ENCODE assay signal across 35 cellular contexts in the genomic region with DNA sequence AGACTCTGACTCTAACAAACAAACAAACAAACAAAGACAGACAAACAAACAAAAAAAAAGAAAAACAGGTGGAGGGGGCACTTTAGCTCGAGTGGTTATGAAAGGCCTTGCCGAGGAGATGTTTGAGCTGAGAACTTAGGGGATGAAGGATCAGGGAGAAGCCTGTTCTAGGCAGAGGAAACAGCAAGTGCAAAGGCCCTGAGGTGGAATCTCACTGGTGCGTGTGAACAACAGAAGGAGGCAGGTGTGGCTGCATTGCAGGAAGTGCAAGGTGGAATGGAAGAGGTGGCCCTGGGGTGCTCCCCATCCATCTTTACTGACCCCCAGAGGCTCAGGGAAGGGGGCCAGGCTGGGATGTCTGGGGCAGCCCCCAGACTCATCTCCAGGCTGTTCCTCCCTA. TPM values are rescaled to one million over a fixed set of nuclear protein-coding genes. Genes with fewer than 3 reads are reported as not detected.
DNase-seq lines count a peak whose midpoint lies in the region; ATAC-seq lines count a peak whose summit lies in the region.
"Had no signal": no experiment of that assay in that cellular context is flagged by ENCODE, and none has a peak within 500 bp of the region (broad histone marks: within the 10 kb centered on the region; RNA-seq: fewer than 3 reads in every experiment).

No MANE protein-coding gene starts in this region.

- no peaks in the 10 kb centered on the region for H3K36me3 Mint-ChIP-seq in activated naive CD4-positive, alpha-beta T cell treated with anti-CD3 and anti-CD28 coated beads, Interleukin-2, amount 50 U/mL, for 24 hours
- H3K36me3 Mint-ChIP-seq in CD4-positive, alpha-beta memory T cell: no peaks in the 10 kb centered on the region
- no peaks in the 10 kb centered on the region for H3K36me3 Mint-ChIP-seq in activated T-helper 1 cell treated with anti-CD3 and anti-CD28 coated beads, Interleukin-12 subunit alpha, Interleukin-12 subunit beta, Interleukin-2, Interleukin-4 antibody, amounts not matched to agents 30 ng/mL and 10 ng/mL and 1 ng/mL, durations not matched to agents 14 hours and 24 hours and 36 hours (ENCODE audit: low read depth)
- no peaks in the 10 kb centered on the region for H3K36me3 Mint-ChIP-seq in naive thymus-derived CD8-positive, alpha-beta T cell
- H3K36me3 Mint-ChIP-seq: activated CD8-positive, alpha-beta memory T cell treated with anti-CD3 and anti-CD28 coated beads, Interleukin-2, amount 10 ng/mL, durations not matched to agents 7 days and 5 days; type B pancreatic cell had no signal

- H3K4me3 Mint-ChIP-seq in activated naive CD4-positive, alpha-beta T cell treated with anti-CD3 and anti-CD28 coated beads, Interleukin-2, amount 50 U/mL, for 24 hours: peak overlapping the region; percentile 85
- peak overlapping the region; percentile 51 to 93 (median 90) for H3K4me3 Mint-ChIP-seq in CD4-positive, alpha-beta memory T cell
- peak overlapping the region; percentile 28 for H3K4me3 Mint-ChIP-seq in activated T-helper 1 cell treated with anti-CD3 and anti-CD28 coated beads, Interleukin-12 subunit alpha, Interleukin-12 subunit beta, Interleukin-2, Interleukin-4 antibody, amounts not matched to agents 30 ng/mL and 10 ng/mL and 1 ng/mL, durations not matched to agents 14 hours and 24 hours and 36 hours
- peak overlapping the region; percentile 31 to 92 (median 88) for H3K4me3 Mint-ChIP-seq in naive thymus-derived CD8-positive, alpha-beta T cell
- H3K4me3 Mint-ChIP-seq: GM23338, HFFc6, neural crest cell, type B pancreatic cell had no signal

- H3K4me1 ChIP-seq in CD4-positive, alpha-beta memory T cell (ENCODE audit: insufficient read depth, low read length): peaks cover 19% of the 10 kb centered on the region

- intact Hi-C loops in CD4-positive, alpha-beta memory T cell (cut with micrococcal nuclease): no loop called here
- intact Hi-C loops in activated T-helper 1 cell treated with anti-CD3 and anti-CD28 coated beads, Interleukin-12 subunit alpha, Interleukin-12 subunit beta, Interleukin-2, Interleukin-4 antibody, amounts not matched to agents 30 ng/mL and 10 ng/mL and 1 ng/mL, durations not matched to agents 14 hours and 24 hours and 36 hours (cut with micrococcal nuclease): loop anchor here (2.0 kb wide), 1 partner anchor 17 kb away; no protein-coding TSS in a partner anchor

- H3K27me3 ChIP-seq in CD4-positive, alpha-beta memory T cell (ENCODE audit: insufficient read depth, low read length): no peaks in the 10 kb centered on the region
- H3K27me3 ChIP-seq: cardiac muscle cell, ovary had no signal

- no peak overlapping the region for H3K27ac ChIP-seq in CD4-positive, alpha-beta memory T cell (ENCODE audit: low read depth, low read length)
- H3K27ac ChIP-seq: cardiac muscle cell, coronary artery, epithelial cell of prostate, ovary, PC-9 had no signal

- no peaks in the 10 kb centered on the region for H3K9me3 Mint-ChIP-seq in activated naive CD4-positive, alpha-beta T cell treated with anti-CD3 and anti-CD28 coated beads, Interleukin-2, amount 50 U/mL, for 24 hours
- H3K9me3 Mint-ChIP-seq in CD4-positive, alpha-beta memory T cell: no peaks in the 10 kb centered on the region
- H3K9me3 Mint-ChIP-seq in activated T-helper 1 cell treated with anti-CD3 and anti-CD28 coated beads, Interleukin-12 subunit alpha, Interleukin-12 subunit beta, Interleukin-2, Interleukin-4 antibody, amounts not matched to agents 30 ng/mL and 10 ng/mL and 1 ng/mL, durations not matched to agents 14 hours and 24 hours and 36 hours: no peaks in the 10 kb centered on the region
- H3K9me3 Mint-ChIP-seq in naive thymus-derived CD8-positive, alpha-beta T cell: no peaks in the 10 kb centered on the region
- H3K9me3 Mint-ChIP-seq: activated T-cell treated with anti-CD3 and anti-CD28 coated beads, Interleukin-2, amount 50 U/mL, for 72 hours; HFFc6; neural crest cell; type B pancreatic cell had no signal

- ATAC-seq in naive thymus-derived CD8-positive, alpha-beta T cell: no peak
- ATAC-seq: Right ventricle myocardium inferior had no signal

- no peak for DNase-seq in activated naive CD4-positive, alpha-beta T cell treated with anti-CD3 and anti-CD28 coated beads, Interleukin-2, amount 50 U/mL, for 16 hours
- no peak for DNase-seq in CD4-positive, alpha-beta memory T cell
- no peak for DNase-seq in activated T-helper 1 cell treated with anti-CD3 and anti-CD28 coated beads, Interleukin-12 subunit alpha, Interleukin-12 subunit beta, Interleukin-2, Interleukin-4 antibody, amounts not matched to agents 30 ng/mL and 10 ng/mL and 1 ng/mL, durations not matched to agents 14 hours and 24 hours and 36 hours (ENCODE audit: low spot score)
- no peak for DNase-seq in naive thymus-derived CD8-positive, alpha-beta T cell
- DNase-seq in NCI-H446 treated with DMSO at 0.1 percent for 48 hours (lab: John Stamatoyannopoulos, UW) (no peak), SKM-1 treated with dmso at 0.1 percent for 144 hours (lab: John Stamatoyannopoulos, UW; ENCODE audit: unreplicated experiment) (no peak), NCI-H1092 (lab: John Stamatoyannopoulos, UW) (no peak)
- DNase-seq: activated CD4-positive, alpha-beta T cell treated with anti-CD3 and anti-CD28 coated beads for 36 hours; activated CD8-positive, alpha-beta memory T cell treated with anti-CD3 and anti-CD28 coated beads, Interleukin-2, amount 10 ng/mL, durations not matched to agents 7 days and 5 days; DMS79 treated with DMSO at 0.1 percent for 48 hours; GDM1; HFFc6; hippocampal formation; lower lobe of right lung; NCI-H1105 treated with DMSO at 0.1 percent for 48 hours; NCI-H2029 treated with DMSO at 0.1 percent for 48 hours; NCI-H526 treated with DMSO at 0.1 percent for 48 hours; ovary; PC-9; stimulated activated CD4-positive, alpha-beta T cell treated with anti-CD3 and anti-CD28 coated beads, Interleukin-4, amount 100 ng/mL, for 4 hours; T-helper 9 cell had no signal

- CTCF ChIA-PET in CD4-positive, alpha-beta memory T cell (lab: Charles Lee; ENCODE audit: partially characterized antibody): interaction anchor here (1.1 to 9.5 kb wide), 9 partner anchors 10 to 172 kb away, joined by 3 to 319 read pairs (median 5); partner anchors contain the start of genes AKAP8L and RASAL3

- no peaks in the 10 kb centered on the region for H3K36me3 ChIP-seq in CD4-positive, alpha-beta memory T cell (ENCODE audit: insufficient read depth, low read length)
- H3K36me3 ChIP-seq: cardiac muscle cell, lower lobe of right lung, ovary had no signal

- H3K9me3 ChIP-seq in CD4-positive, alpha-beta memory T cell (ENCODE audit: control insufficient read depth in 1 of 2, low read length in 2 of 2): no peaks in the 10 kb centered on the region
- H3K9me3 ChIP-seq: lower lobe of right lung, mucosa of descending colon, ovary, SK-N-SH had no signal

- H3K4me3 ChIP-seq in CD4-positive, alpha-beta memory T cell (ENCODE audit: low read length in 2 of 2): no peak overlapping the region
- H3K4me3 ChIP-seq: cardiac muscle cell, mucosa of descending colon had no signal

- no peaks in the 10 kb centered on the region for H3K27me3 Mint-ChIP-seq in activated naive CD4-positive, alpha-beta T cell treated with anti-CD3 and anti-CD28 coated beads, Interleukin-2, amount 50 U/mL, for 24 hours
- H3K27me3 Mint-ChIP-seq in CD4-positive, alpha-beta memory T cell: no peaks in the 10 kb centered on the region
- H3K27me3 Mint-ChIP-seq in activated T-helper 1 cell treated with anti-CD3 and anti-CD28 coated beads, Interleukin-12 subunit alpha, Interleukin-12 subunit beta, Interleukin-2, Interleukin-4 antibody, amounts not matched to agents 30 ng/mL and 10 ng/mL and 1 ng/mL, durations not matched to agents 14 hours and 24 hours and 36 hours (ENCODE audit: insufficient read depth): peaks cover 11% of the 10 kb centered on the region
- H3K27me3 Mint-ChIP-seq in naive thymus-derived CD8-positive, alpha-beta T cell: no peaks in the 10 kb centered on the region
- H3K27me3 Mint-ChIP-seq: activated CD4-positive, alpha-beta T cell treated with anti-CD3 and anti-CD28 coated beads for 36 hours; activated CD8-positive, alpha-beta memory T cell treated with anti-CD3 and anti-CD28 coated beads, Interleukin-2, amount 10 ng/mL, durations not matched to agents 7 days and 5 days had no signal

- H3K4me1 Mint-ChIP-seq in activated naive CD4-positive, alpha-beta T cell treated with anti-CD3 and anti-CD28 coated beads, Interleukin-2, amount 50 U/mL, for 24 hours: peaks cover 21% of the 10 kb centered on the region
- peaks cover 8 to 28% (median 17%) of the 10 kb centered on the region in 4 donors for H3K4me1 Mint-ChIP-seq in CD4-positive, alpha-beta memory T cell
- peaks cover 23% of the 10 kb centered on the region for H3K4me1 Mint-ChIP-seq in activated T-helper 1 cell treated with anti-CD3 and anti-CD28 coated beads, Interleukin-12 subunit alpha, Interleukin-12 subunit beta, Interleukin-2, Interleukin-4 antibody, amounts not matched to agents 30 ng/mL and 10 ng/mL and 1 ng/mL, durations not matched to agents 14 hours and 24 hours and 36 hours (ENCODE audit: low read depth)
- H3K4me1 Mint-ChIP-seq in naive thymus-derived CD8-positive, alpha-beta T cell: peaks cover 11 to 25% (median 16%) of the 10 kb centered on the region in 4 donors
- H3K4me1 Mint-ChIP-seq: GM23338, neural crest cell had no signal

- POLR2A ChIA-PET in CD4-positive, alpha-beta memory T cell (lab: Charles Lee; ENCODE audit: partially characterized antibody): interaction anchor here (1.2 to 4.3 kb wide), 10 partner anchors 24 to 171 kb away, joined by 3 to 76 read pairs (median 35); partner anchors contain the start of genes AKAP8, AKAP8L, RASAL3 and WIZ
- POLR2A ChIA-PET in naive thymus-derived CD8-positive, alpha-beta T cell (lab: Charles Lee): interaction anchor here (0.6 to 7.0 kb wide), 7 partner anchors 70 to 171 kb away, joined by 3 to 124 read pairs (median 5); partner anchors contain the start of genes AKAP8, AKAP8L, PGLYRP2 and RASAL3

- peak overlapping the region; percentile 91 for H3K27ac Mint-ChIP-seq in activated naive CD4-positive, alpha-beta T cell treated with anti-CD3 and anti-CD28 coated beads, Interleukin-2, amount 50 U/mL, for 24 hours
- peak overlapping the region in 5 of 7 donors; percentile 48 to 93 (median 77) for H3K27ac Mint-ChIP-seq in CD4-positive, alpha-beta memory T cell
- H3K27ac Mint-ChIP-seq in activated T-helper 1 cell treated with anti-CD3 and anti-CD28 coated beads, Interleukin-12 subunit alpha, Interleukin-12 subunit beta, Interleukin-2, Interleukin-4 antibody, amounts not matched to agents 30 ng/mL and 10 ng/mL and 1 ng/mL, durations not matched to agents 14 hours and 24 hours and 36 hours: no peak overlapping the region
- peak overlapping the region in 8 of 10 donors; percentile 31 to 95 (median 83) for H3K27ac Mint-ChIP-seq in naive thymus-derived CD8-positive, alpha-beta T cell
- H3K27ac Mint-ChIP-seq: activated CD4-positive, alpha-beta T cell treated with anti-CD3 and anti-CD28 coated beads for 36 hours; activated T-cell treated with anti-CD3 and anti-CD28 coated beads, Interleukin-2, amount 50 U/mL, for 72 hours; GM23338; HFFc6; type B pancreatic cell had no signal

RNA-seq across cellular contexts. Expression of gene CYP4F22, which starts 41.9 kb away (rescaled TPM):
- under 1 TPM; 0.44 to 0.61 TPM for total RNA-seq in CD4-positive, alpha-beta memory T cell
- 1 to 10 TPM; 1.1 to 1.7 TPM for polyA plus RNA-seq in CD4-positive, alpha-beta memory T cell
- total RNA-seq in activated T-helper 1 cell treated with anti-CD3 and anti-CD28 coated beads, Interleukin-12 subunit alpha, Interleukin-12 subunit beta, Interleukin-2, Interleukin-4 antibody, amounts not matched to agents 30 ng/mL and 10 ng/mL and 1 ng/mL, durations not matched to agents 14 hours and 24 hours and 36 hours: 0.10 TPM in 1 of 2 replicates, not detected in the other
- total RNA-seq in naive thymus-derived CD8-positive, alpha-beta T cell: under 1 TPM; 0.36 to 0.68 TPM
- polyA plus RNA-seq in naive thymus-derived CD8-positive, alpha-beta T cell: 1 to 10 TPM in 2 of 3 donors, under 1 TPM in 1; 0.67 to 1.7 (median 1.4) TPM
- total RNA-seq: astrocyte, cardiac muscle cell, HFFc6, M059J, neural crest cell, PC-9, Right ventricle myocardium inferior had no signal
- polyA plus RNA-seq: BJ, cardiac muscle cell, SK-N-SH had no signal

Comparison
In these comparisons a context has a peak if more than half of its experiments do, and no peak if none do; other contexts are left out.
1. H3K4me3 Mint-ChIP-seq: peak in every context shown above with its lines; median percentile 90 in CD4-positive, alpha-beta memory T cell; 88 in naive thymus-derived CD8-positive, alpha-beta T cell; 85 in activated naive CD4-positive, alpha-beta T cell treated with anti-CD3 and anti-CD28 coated beads, Interleukin-2, amount 50 U/mL, for 24 hours; 28 in activated T-helper 1 cell treated with anti-CD3 and anti-CD28 coated beads, Interleukin-12 subunit alpha, Interleukin-12 subunit beta, Interleukin-2, Interleukin-4 antibody, amounts not matched to agents 30 ng/mL and 10 ng/mL and 1 ng/mL, durations not matched to agents 14 hours and 24 hours and 36 hours.